In genomic region chr16:80569440-80570105, GRCh38 we compare ENCODE assay signal across 8 cellular contexts. TPM values are rescaled to one million over a fixed set of nuclear protein-coding genes. Genes with fewer than 3 reads are reported as not detected.
DNase-seq lines count a peak whose midpoint lies in the region; ATAC-seq lines count a peak whose summit lies in the region.

No MANE protein-coding gene starts in this region.

- ATAC-seq in GM18868 (IDR thresholded peaks at IDR 0.05; ENCODE audit: unreplicated experiment), result peak; percentile 94

- no peaks in the 10 kb centered on the region for H3K27me3 Mint-ChIP-seq in activated naive CD8-positive, alpha-beta T cell treated with anti-CD3 and anti-CD28 coated beads for 36 hours

- H3K27ac Mint-ChIP-seq in activated naive CD8-positive, alpha-beta T cell treated with anti-CD3 and anti-CD28 coated beads for 36 hours, result peak overlapping the region; percentile 80

- H3K4me3 Mint-ChIP-seq in activated naive CD8-positive, alpha-beta T cell treated with anti-CD3 and anti-CD28 coated beads for 36 hours, result peak overlapping the region; percentile 4

- H3K36me3 Mint-ChIP-seq in activated naive CD8-positive, alpha-beta T cell treated with anti-CD3 and anti-CD28 coated beads for 36 hours, result peaks cover 1% of the 10 kb centered on the region

- DNase-seq in RPMI7951 (ENCODE audit: low read depth), result peak; percentile 50
- peak; percentile 81 for DNase-seq in activated naive CD8-positive, alpha-beta T cell treated with anti-CD3 and anti-CD28 coated beads for 36 hours
- DNase-seq in stimulated activated CD4-positive, alpha-beta T cell treated with anti-CD3 and anti-CD28 coated beads, Interleukin-1b, Interleukin-23, amount 100 ng/mL, for 48 hours, result peak; percentile 89
- no peak for DNase-seq in NCI-H748 (lab: John Stamatoyannopoulos, UW; ENCODE audit: unreplicated experiment)
- no peak for DNase-seq in NCI-H345 treated with DMSO at 0.1 percent for 48 hours (lab: John Stamatoyannopoulos, UW; ENCODE audit: unreplicated experiment)
- DNase-seq in MV-4-11 (lab: John Stamatoyannopoulos, UW), result no peak
- no peak for DNase-seq in kidney glomerular epithelial cell (lab: John Stamatoyannopoulos, UW)

- peaks cover 27% of the 10 kb centered on the region for H3K4me1 Mint-ChIP-seq in activated naive CD8-positive, alpha-beta T cell treated with anti-CD3 and anti-CD28 coated beads for 36 hours

- H3K9me3 Mint-ChIP-seq in activated naive CD8-positive, alpha-beta T cell treated with anti-CD3 and anti-CD28 coated beads for 36 hours, result peaks cover 8% of the 10 kb centered on the region

RNA-seq across cellular contexts. Expression of gene DYNLRB2, which starts 28.8 kb away (rescaled TPM):
- total RNA-seq in RPMI7951 (2014; rRNA removed; shearing (Covaris generic)), result not detected in 2 replicates
- under 1 TPM in 1 of 2 experiments, not detected in 1; 0.50 TPM for total RNA-seq in activated naive CD8-positive, alpha-beta T cell treated with anti-CD3 and anti-CD28 coated beads for 36 hours

Comparison
In these comparisons a context has a peak if more than half of its experiments do, and no peak if none do; other contexts are left out.
1. DNase-seq: peak in RPMI7951 (single experiment), activated naive CD8-positive, alpha-beta T cell treated with anti-CD3 and anti-CD28 coated beads for 36 hours (single experiment) and stimulated activated CD4-positive, alpha-beta T cell treated with anti-CD3 and anti-CD28 coated beads, Interleukin-1b, Interleukin-23, amount 100 ng/mL, for 48 hours (single experiment); none in NCI-H748 (single experiment), NCI-H345 treated with DMSO at 0.1 percent for 48 hours (single experiment), MV-4-11 (single experiment) and kidney glomerular epithelial cell (single experiment).